21 cellular contexts compared by ENCODE assay signal in genomic region chr17:4543557-4544026, GRCh38. TPM values are rescaled to one million over a fixed set of nuclear protein-coding genes. Genes with fewer than 3 reads are reported as not detected.
A peak's percentile ranks its signal among the peaks of the same experiment; 100 is the strongest.
DNase-seq lines count a peak whose midpoint lies in the region; ATAC-seq, FAIRE-seq and TF ChIP-seq lines count a peak whose summit lies in the region.
"Had no signal": no experiment of that assay in that cellular context is flagged by ENCODE, and none has a peak within 500 bp of the region (broad histone marks: within the 10 kb centered on the region; RNA-seq: fewer than 3 reads in every experiment).

No MANE protein-coding gene starts in this region.

- no peaks in the 10 kb centered on the region for H3K27me3 ChIP-seq in trophoblast cell (ENCODE audit: insufficient read depth, low read length)
- H3K27me3 ChIP-seq: BLaER1, SJCRH30 had no signal

- H3K4me2 ChIP-seq in trophoblast cell (ENCODE audit: low read length): no peak overlapping the region
- H3K4me2 ChIP-seq: BLaER1, KMS-11 had no signal

- no peak overlapping the region for H3K27ac ChIP-seq in trophoblast cell (ENCODE audit: low read depth, low read length)
- H3K27ac ChIP-seq: BLaER1, KMS-11, SJCRH30 had no signal

- H4K12ac ChIP-seq in trophoblast cell (ENCODE audit: low read depth, low read length): no peak overlapping the region

- no peak overlapping the region for H3K9ac ChIP-seq in trophoblast cell (ENCODE audit: low read length)
- H3K9ac ChIP-seq: BLaER1, KMS-11 had no signal

- no CpG with 5 or more reads among the region's 19 CpGs for WGBS in trophoblast cell (ENCODE audit: extremely low coverage, insufficient coverage, insufficient read length)

- H3K4ac ChIP-seq in trophoblast cell (ENCODE audit: low read depth, low read length): no peak overlapping the region

- CTCF ChIA-PET in T-cell (lab: Charles Lee): no interaction called here

- H3K27ac Mint-ChIP-seq in CD14-positive monocyte (peak overlapping the region in 1 of 7 donors; percentile 18), endothelial cell (ENCODE audit: unreplicated experiment) (peak overlapping the region; percentile 57), T-cell (no peak overlapping the region)
- H3K27ac Mint-ChIP-seq: CD8-positive, alpha-beta T cell had no signal

- H4K91ac ChIP-seq in trophoblast cell (ENCODE audit: low read depth, low read length): peak overlapping the region; percentile 2

- no peak overlapping the region for H2AK5ac ChIP-seq in trophoblast cell (ENCODE audit: low read length)

- no peaks in the 10 kb centered on the region for H3K4me1 Mint-ChIP-seq in CD14-positive monocyte
- peaks cover 8% of the 10 kb centered on the region for H3K4me1 Mint-ChIP-seq in endothelial cell (ENCODE audit: unreplicated experiment)
- no peaks in the 10 kb centered on the region for H3K4me1 Mint-ChIP-seq in T-cell

- no peaks in the 10 kb centered on the region for H3K79me1 ChIP-seq in trophoblast cell (ENCODE audit: low read length)

- H3K36me3 ChIP-seq in trophoblast cell (ENCODE audit: control insufficient read depth in 1 of 2, insufficient read depth in 2 of 2, low read length in 2 of 2): peaks cover 68 to 73% of the 10 kb centered on the region in 2 experiments
- H3K36me3 ChIP-seq: SJCRH30 had no signal

- H3K18ac ChIP-seq in trophoblast cell (ENCODE audit: low read length): no peak overlapping the region

- H3K4me3 Mint-ChIP-seq in CD14-positive monocyte (no peak overlapping the region), endothelial cell (ENCODE audit: unreplicated experiment) (peak overlapping the region; percentile 21), T-cell (no peak overlapping the region)
- H3K4me3 Mint-ChIP-seq: CD8-positive, alpha-beta T cell had no signal

- H3K9me3 ChIP-seq in trophoblast cell (ENCODE audit: insufficient read depth, low read depth, low read length): peaks cover 1% of the 10 kb centered on the region
- H3K9me3 ChIP-seq: BLaER1, SJCRH30 had no signal

- H3K79me2 ChIP-seq in trophoblast cell (ENCODE audit: control insufficient read depth, insufficient read depth, low read length, poor library complexity): no peaks in the 10 kb centered on the region

- H3K9me3 Mint-ChIP-seq in CD14-positive monocyte: no peaks in the 10 kb centered on the region
- H3K9me3 Mint-ChIP-seq in endothelial cell (ENCODE audit: unreplicated experiment): no peaks in the 10 kb centered on the region
- H3K9me3 Mint-ChIP-seq in T-cell: no peaks in the 10 kb centered on the region
- H3K9me3 Mint-ChIP-seq: CD8-positive, alpha-beta T cell had no signal

- H2BK12ac ChIP-seq in trophoblast cell (ENCODE audit: low read length): no peak overlapping the region

- no peak for ATAC-seq in T-cell (replicated peaks in 1 of 4)
- ATAC-seq: CD8-positive, alpha-beta T cell had no signal

- H3K36me3 Mint-ChIP-seq in CD14-positive monocyte: peaks cover 58 to 95% of the 10 kb centered on the region in 2 donors
- no peaks in the 10 kb centered on the region for H3K36me3 Mint-ChIP-seq in endothelial cell (ENCODE audit: low read depth, unreplicated experiment)
- H3K36me3 Mint-ChIP-seq in T-cell: peaks cover 22% of the 10 kb centered on the region

- no peak overlapping the region for H3K14ac ChIP-seq in trophoblast cell (ENCODE audit: low read length)

- H3K4me3 ChIP-seq in trophoblast cell (ENCODE audit: low read depth, low read length): no peak overlapping the region
- H3K4me3 ChIP-seq: BLaER1, SJCRH30 had no signal

- H2BK5ac ChIP-seq in trophoblast cell (ENCODE audit: low read depth, low read length, poor library complexity): no peak overlapping the region

- H3K27me3 Mint-ChIP-seq in CD14-positive monocyte (ENCODE audit: low read depth in 3 of 3): peaks cover 0 to 6% (median 0%) of the 10 kb centered on the region in 3 donors
- peaks cover 51% of the 10 kb centered on the region for H3K27me3 Mint-ChIP-seq in endothelial cell (ENCODE audit: unreplicated experiment)
- H3K27me3 Mint-ChIP-seq in T-cell: no peaks in the 10 kb centered on the region

- no peak for FAIRE-seq in frontal cortex (lab: Jason Lieb, UNC)

- H4K8ac ChIP-seq in trophoblast cell (ENCODE audit: low read depth, low read length): no peak overlapping the region

- TF ChIP-seq CTCF in CD14-positive monocyte (IDR thresholded peaks at IDR 0.05): no peak
- TF ChIP-seq CTCF in endothelial cell (IDR thresholded peaks at IDR 0.05; ENCODE audit: unreplicated experiment): no peak

- DNase-seq in CD14-positive monocyte (ENCODE audit: low spot score) (peak; percentile 47), HT-29 (ENCODE audit: low spot score) (peak; percentile 45), endothelial cell (ENCODE audit: low spot score) (peak; percentile 12), trophoblast cell (no peak), T-cell (no peak), frontal cortex (ENCODE audit: low spot score in 2 of 2) (no peak), EL (no peak), NCI-H2227 treated with DMSO at 0.1 percent for 48 hours (lab: John Stamatoyannopoulos, UW) (no peak)
- DNase-seq: CD8-positive, alpha-beta T cell; DMS53; H7; MV-4-11; NCI-H187; NCI-H226; NCI-H524; NCI-H82; RPMI8226; SJCRH30 had no signal

- H2BK120ac ChIP-seq in trophoblast cell (ENCODE audit: insufficient read depth, low read length, poor library complexity): no peak overlapping the region

- H3K23ac ChIP-seq in trophoblast cell (ENCODE audit: low read length): no peak overlapping the region

- H2AFZ ChIP-seq in trophoblast cell (ENCODE audit: insufficient read depth, low read length, poor library complexity): no peak overlapping the region

- POLR2A ChIA-PET in T-cell (lab: Charles Lee): no interaction called here

- intact Hi-C loops in CD14-positive monocyte (cut with micrococcal nuclease): no loop called here

- H3K4me1 ChIP-seq in trophoblast cell (ENCODE audit: control insufficient read depth in 1 of 2, insufficient read depth in 2 of 2, low read length in 2 of 2): peaks cover 0 to 3% of the 10 kb centered on the region in 2 experiments
- H3K4me1 ChIP-seq: SJCRH30 had no signal

RNA-seq across cellular contexts. Expression of gene MYBBP1A, which starts 11.6 kb away (rescaled TPM):
- polyA plus RNA-seq in CD14-positive monocyte: 1 to 10 TPM; 4.2 to 5.3 TPM
- total RNA-seq in HT-29 (2014; rRNA removed; shearing (Covaris generic)): 136 and 177 TPM in 2 replicates
- total RNA-seq in endothelial cell (ENCODE audit: unreplicated experiment): 32.4 TPM
- 12.1 and 12.4 TPM in 2 replicates for polyA plus RNA-seq in trophoblast cell (2013)
- 100 to 1,000 TPM in 1 of 5 donors, 10 to 100 TPM in 4; 57.0 to 102 (median 94.2) TPM for total RNA-seq in T-cell
- total RNA-seq in frontal cortex: 30.2 TPM

RNA-seq across cellular contexts. Expression of gene GGT6, which starts 16.8 kb away (rescaled TPM):
- not detected for polyA plus RNA-seq in CD14-positive monocyte
- 4.8 and 7.0 TPM in 2 replicates for total RNA-seq in HT-29 (2014; rRNA removed; shearing (Covaris generic))
- not detected for total RNA-seq in endothelial cell (ENCODE audit: unreplicated experiment)
- not detected in 2 replicates for polyA plus RNA-seq in trophoblast cell (2013)
- total RNA-seq in T-cell: not detected
- total RNA-seq in frontal cortex: not detected
- total RNA-seq: A673; CD8-positive, alpha-beta T cell; H7; SJCRH30 had no signal

RNA-seq across cellular contexts. Expression of gene SMTNL2, which starts 40.7 kb away (rescaled TPM):
- polyA plus RNA-seq in CD14-positive monocyte: under 1 TPM in 1 of 2 donors, not detected in 1; 0.08 TPM
- not detected in 2 replicates for total RNA-seq in HT-29 (2014; rRNA removed; shearing (Covaris generic))
- 0.59 TPM for total RNA-seq in endothelial cell (ENCODE audit: unreplicated experiment)
- polyA plus RNA-seq in trophoblast cell (2013): 71.8 and 77.6 TPM in 2 replicates
- not detected for total RNA-seq in T-cell
- total RNA-seq in frontal cortex: 4.1 TPM
- total RNA-seq: A673; CD8-positive, alpha-beta T cell; SJCRH30 had no signal

RNA-seq across cellular contexts. Expression of gene SPNS2, which starts 44.9 kb away (rescaled TPM):
- polyA plus RNA-seq in CD14-positive monocyte: under 1 TPM in 1 of 2 donors, not detected in 1; 0.33 TPM
- total RNA-seq in HT-29 (2014; rRNA removed; shearing (Covaris generic)): 172 and 193 TPM in 2 replicates
- total RNA-seq in endothelial cell (ENCODE audit: unreplicated experiment): 187 TPM
- polyA plus RNA-seq in trophoblast cell (2013): 153 and 164 TPM in 2 replicates
- total RNA-seq in T-cell: under 1 TPM; 0.30 to 0.75 (median 0.53) TPM
- 11.0 TPM for total RNA-seq in frontal cortex
- total RNA-seq: A673 had no signal

Comparison
In these comparisons a context has a peak if more than half of its experiments do, and no peak if none do; other contexts are left out.
1. DNase-seq: peak in CD14-positive monocyte (single experiment), HT-29 (single experiment) and endothelial cell (single experiment); none in trophoblast cell (0 of 2), T-cell (0 of 34), frontal cortex (0 of 2), EL (single experiment) and NCI-H2227 treated with DMSO at 0.1 percent for 48 hours (single experiment).